ENCODE assay signal across 29 cellular contexts in genomic region chr6:30397697-30398096, GRCh38. TPM values are rescaled to one million over a fixed set of nuclear protein-coding genes. Genes with fewer than 3 reads are reported as not detected.
DNase-seq lines count a peak whose midpoint lies in the region; ATAC-seq and TF ChIP-seq lines count a peak whose summit lies in the region.
"Had no signal": no experiment of that assay in that cellular context is flagged by ENCODE, and none has a peak within 500 bp of the region (broad histone marks: within the 10 kb centered on the region; RNA-seq: fewer than 3 reads in every experiment).

No MANE protein-coding gene starts in this region.

- H3K36me3 Mint-ChIP-seq in effector memory CD8-positive, alpha-beta T cell (ENCODE audit: insufficient read depth), result no peaks in the 10 kb centered on the region
- H3K36me3 Mint-ChIP-seq: activated CD4-positive, alpha-beta memory T cell treated with anti-CD3 and anti-CD28 coated beads for 36 hours; activated naive CD4-positive, alpha-beta T cell treated with anti-CD3 and anti-CD28 coated beads, Interleukin-2, amount 50 U/mL, for 24 hours; naive thymus-derived CD4-positive, alpha-beta T cell had no signal

- H3K36me3 ChIP-seq in Panc1 (ENCODE audit: control insufficient read depth, insufficient read depth, low read length) (no peaks in the 10 kb centered on the region), mesendoderm (ENCODE audit: control insufficient read depth, insufficient read depth, low read length) (no peaks in the 10 kb centered on the region)

- H3K23ac ChIP-seq in mesendoderm (ENCODE audit: low read length), result no peak overlapping the region

- H3K79me1 ChIP-seq in mesendoderm (ENCODE audit: low read length), result no peaks in the 10 kb centered on the region

- H3K27me3 ChIP-seq in Panc1 (ENCODE audit: control insufficient read depth, insufficient read depth, low read length), result peaks cover 16% of the 10 kb centered on the region
- H3K27me3 ChIP-seq in mesendoderm (ENCODE audit: insufficient read depth, low read length, poor library complexity), result no peaks in the 10 kb centered on the region
- H3K27me3 ChIP-seq: testis had no signal

- no peak overlapping the region for H4K5ac ChIP-seq in mesendoderm (ENCODE audit: low read length)

- H3K4me1 ChIP-seq in Panc1 (ENCODE audit: control insufficient read depth, insufficient read depth, low read length), result no peaks in the 10 kb centered on the region
- H3K4me1 ChIP-seq in mesendoderm (ENCODE audit: control insufficient read depth, low read depth, low read length), result no peaks in the 10 kb centered on the region
- H3K4me1 ChIP-seq: testis had no signal

- H4K8ac ChIP-seq in mesendoderm (ENCODE audit: low read depth, low read length), result no peak overlapping the region

- no peak overlapping the region for H3K18ac ChIP-seq in mesendoderm (ENCODE audit: low read length)

- H3K4me1 Mint-ChIP-seq in effector memory CD8-positive, alpha-beta T cell (ENCODE audit: low read depth in 2 of 2), result no peaks in the 10 kb centered on the region
- H3K4me1 Mint-ChIP-seq: activated naive CD4-positive, alpha-beta T cell treated with anti-CD3 and anti-CD28 coated beads, Interleukin-2, amount 50 U/mL, for 24 hours had no signal

- H3K27me3 Mint-ChIP-seq in effector memory CD8-positive, alpha-beta T cell, result peaks cover 44 to 60% of the 10 kb centered on the region in 2 donors

- no peak overlapping the region for H3K4me3 Mint-ChIP-seq in effector memory CD8-positive, alpha-beta T cell
- H3K4me3 Mint-ChIP-seq: activated CD4-positive, alpha-beta memory T cell treated with anti-CD3 and anti-CD28 coated beads for 36 hours; activated naive CD4-positive, alpha-beta T cell treated with anti-CD3 and anti-CD28 coated beads, Interleukin-2, amount 50 U/mL, for 24 hours; HFFc6 had no signal

- TF ChIP-seq CTCF in GM12874 (IDR thresholded peaks at IDR 0.05; ENCODE audit: insufficient read depth, low read depth, low read length), result peak; percentile 9; the same call in 1 of the 2 replicates
- TF ChIP-seq CTCF in Panc1 (IDR thresholded peaks at IDR 0.05), result no peak

- peak; percentile 19 for DNase-seq in NCI-H82 (lab: John Stamatoyannopoulos, UW)
- DNase-seq in NCI-H82 treated with DMSO at 0.1 percent for 48 hours (lab: John Stamatoyannopoulos, UW; ENCODE audit: unreplicated experiment), result no peak
- no peak for DNase-seq in Panc1 (ENCODE audit: low read depth, low spot score)
- DNase-seq in mesendoderm, result peak; percentile 57
- no peak for DNase-seq in HEK293T (ENCODE audit: extremely low spot score)
- DNase-seq in NCI-H1092 (lab: John Stamatoyannopoulos, UW), result no peak
- no peak for DNase-seq in effector memory CD8-positive, alpha-beta T cell
- DNase-seq: activated CD4-positive, alpha-beta memory T cell treated with anti-CD3 and anti-CD28 coated beads for 36 hours; activated CD8-positive, alpha-beta memory T cell treated with anti-CD3 and anti-CD28 coated beads, Interleukin-2, amount 50 U/mL, for 4 hours; CD8-positive, alpha-beta memory T cell; DMS53; GDM1; HFFc6; KG1; midbrain; MV-4-11; naive thymus-derived CD4-positive, alpha-beta T cell; NCI-H1694 treated with DMSO at 0.1 percent for 48 hours; NCI-H69; OCI-M1; SHP77; stimulated activated naive CD4-positive, alpha-beta T cell treated with Interleukin-2 at 50 U/mL for 16 hours; SW 1271; T-helper 9 cell; testis had no signal

- no peak overlapping the region for H3K9ac ChIP-seq in mesendoderm (ENCODE audit: low read length)

- no peaks in the 10 kb centered on the region for H3K79me2 ChIP-seq in mesendoderm (ENCODE audit: control insufficient read depth, insufficient read depth, low read length)

- H3K56ac ChIP-seq in mesendoderm (ENCODE audit: low read length), result no peak overlapping the region

- CTCF ChIA-PET in Panc1 (lab: Charles Lee), result interaction anchor here (0.9 to 1.4 kb wide), 3 partner anchors 39 to 179 kb away, joined by 5 to 6 read pairs (median 6); no protein-coding TSS in a partner anchor
- CTCF ChIA-PET in HEK293T (lab: Yijun Ruan, JAX), result interaction anchor here (0.8 to 1.6 kb wide), 5 partner anchors 9 to 159 kb away, joined by 3 to 6 read pairs (median 4); no protein-coding TSS in a partner anchor

- BruUV-seq in Panc1 (replicated peaks; lab: Mats Ljungman, UMichigan), result no TSS peak

- H2BK15ac ChIP-seq in mesendoderm (replicated peaks; ENCODE audit: low read depth), result no peak overlapping the region

- in situ Hi-C loops in Panc1 (cut with HindIII; ENCODE audit: low pct_unique_long_range_greater_than_20kb, low sequenced_read_pairs), result no loop called here

- no peak overlapping the region for H3K4me2 ChIP-seq in mesendoderm (ENCODE audit: low read length)

- H3K27ac ChIP-seq in Panc1 (ENCODE audit: low read length), result no peak overlapping the region
- H3K27ac ChIP-seq in mesendoderm (ENCODE audit: low read depth, low read length), result no peak overlapping the region
- H3K27ac ChIP-seq: epithelial cell of prostate, testis had no signal

- H3K4me3 ChIP-seq in Panc1 (ENCODE audit: low read depth in 2 of 2, low read length in 2 of 2), result no peak overlapping the region
- no peak overlapping the region for H3K4me3 ChIP-seq in mesendoderm (ENCODE audit: low read length)
- H3K4me3 ChIP-seq: testis had no signal

- no peak overlapping the region for H3K4ac ChIP-seq in mesendoderm (ENCODE audit: low read depth, low read length)

- H3K9me3 Mint-ChIP-seq in effector memory CD8-positive, alpha-beta T cell, result no peaks in the 10 kb centered on the region
- H3K9me3 Mint-ChIP-seq: activated CD4-positive, alpha-beta memory T cell treated with anti-CD3 and anti-CD28 coated beads for 36 hours; activated naive CD4-positive, alpha-beta T cell treated with anti-CD3 and anti-CD28 coated beads, Interleukin-2, amount 50 U/mL, for 24 hours; activated T-helper 2 cell treated with anti-CD3 and anti-CD28 coated beads, Interferon-gamma antibody, Interleukin-2, Interleukin-4, amounts not matched to agents 10 μg/mL and 5 μg/mL and 100 μg/mL, durations not matched to agents 14 hours and 24 hours and 36 hours; CD8-positive, alpha-beta memory T cell; HFFc6 had no signal

- no peak overlapping the region for H3K27ac Mint-ChIP-seq in effector memory CD8-positive, alpha-beta T cell
- H3K27ac Mint-ChIP-seq: activated CD4-positive, alpha-beta memory T cell treated with anti-CD3 and anti-CD28 coated beads for 36 hours; activated naive CD4-positive, alpha-beta T cell treated with anti-CD3 and anti-CD28 coated beads, Interleukin-2, amount 50 U/mL, for 24 hours; activated T-helper 2 cell treated with anti-CD3 and anti-CD28 coated beads, Interferon-gamma antibody, Interleukin-2, Interleukin-4, amounts not matched to agents 10 μg/mL and 5 μg/mL and 100 μg/mL, durations not matched to agents 14 hours and 24 hours and 36 hours; CD8-positive, alpha-beta memory T cell; HFFc6 had no signal

- ATAC-seq in Panc1, result peak; percentile 39; the same call in 1 of the 2 replicates
- no peak for ATAC-seq in effector memory CD8-positive, alpha-beta T cell (replicated peaks)

- POLR2A ChIA-PET in Panc1 (lab: Charles Lee), result no interaction called here
- POLR2A ChIA-PET in HEK293T (lab: Yijun Ruan, JAX), result no interaction called here

- intact Hi-C loops in Panc1 (cut with micrococcal nuclease; ENCODE audit: unreplicated experiment), result loop anchor here (2.0 to 5.0 kb wide), 2 partner anchors 41 to 160 kb away; no protein-coding TSS in a partner anchor

- no peak overlapping the region for H2AK5ac ChIP-seq in mesendoderm (ENCODE audit: low read length)

- no peak overlapping the region for H2BK5ac ChIP-seq in mesendoderm (ENCODE audit: low read length)

- no CpG with 5 or more reads among the region's 3 CpGs for WGBS in mesendoderm (ENCODE audit: extremely low coverage, insufficient coverage, low lambda C conversion rate)

- H3K9me3 ChIP-seq in Panc1 (ENCODE audit: control insufficient read depth, insufficient read depth, low read depth, low read length), result no peaks in the 10 kb centered on the region
- H3K9me3 ChIP-seq: testis had no signal

- no peak overlapping the region for H2BK120ac ChIP-seq in mesendoderm (ENCODE audit: low read depth, low read length)

TF ChIP-seq in HEK293T, 16 proteins besides CTCF, POLR2A, EP300 and RAD21:
- TF ChIP-seq PKNOX1 (IDR thresholded peaks at IDR 0.05), result no peak
- TF ChIP-seq CTBP1 (IDR thresholded peaks at IDR 0.05; ENCODE audit: borderline replicate concordance), result no peak
- TF ChIP-seq SP1 (IDR thresholded peaks at IDR 0.05), result no peak
- no peak for TF ChIP-seq FOXK2 (IDR thresholded peaks at IDR 0.05)
- no peak for TF ChIP-seq ELF4 (IDR thresholded peaks at IDR 0.05)
- no peak for TF ChIP-seq FOXA1 (IDR thresholded peaks at IDR 0.05)

RNA-seq across cellular contexts. Expression of gene RPP21, which starts 52.7 kb away (rescaled TPM):
- total RNA-seq in Panc1 (2021; ENCODE audit: unreplicated experiment), result 81.3 TPM
- polyA plus RNA-seq in Panc1 (2012; ENCODE audit: insufficient read length), result 120 TPM
- polyA plus RNA-seq in mesendoderm (2013, experiment 1 of 2), result 141 TPM
- 138 TPM for polyA plus RNA-seq in mesendoderm (2013, experiment 2 of 2)

Comparison
In these comparisons a context has a peak if more than half of its experiments do, and no peak if none do; other contexts are left out.
1. DNase-seq: peak in NCI-H82 (single experiment) and mesendoderm (single experiment); none in NCI-H82 treated with DMSO at 0.1 percent for 48 hours (single experiment), Panc1 (single experiment), HEK293T (single experiment), NCI-H1092 (single experiment) and effector memory CD8-positive, alpha-beta T cell (0 of 3).